ENCODE assay signal across 8 cellular contexts in genomic region chr1:246725191-246725590, GRCh38. TPM values are rescaled to one million over a fixed set of nuclear protein-coding genes. Genes with fewer than 3 reads are reported as not detected.
DNase-seq lines count a peak whose midpoint lies in the region; FAIRE-seq and TF ChIP-seq lines count a peak whose summit lies in the region.

No MANE protein-coding gene starts in this region.

- H3K9ac ChIP-seq in keratinocyte (ENCODE audit: control insufficient read depth, extremely low read depth, insufficient read depth, low read length) (no peak overlapping the region), subcutaneous abdominal adipose tissue (ENCODE audit: low read length in 5 of 5) (peak overlapping the region; percentile 3 to 86 (median 79))

- no peaks in the 10 kb centered on the region for H3K9me1 ChIP-seq in keratinocyte (ENCODE audit: control insufficient read depth, extremely low read depth, insufficient read depth, low read length)

- dilution Hi-C loops in keratinocyte (cut with MboI; ENCODE audit: extremely low pct_ligation_motif_present, low sequenced_read_pairs): no loop called here

- H3K36me3 ChIP-seq in keratinocyte (ENCODE audit: control insufficient read depth in 2 of 2, extremely low read depth in 1 of 2, insufficient read depth in 2 of 2, low read length in 2 of 2): no peaks in the 10 kb centered on the region
- H3K36me3 ChIP-seq in subcutaneous abdominal adipose tissue (ENCODE audit: control insufficient read depth in 5 of 5, insufficient read depth in 5 of 5, low read length in 5 of 5): peaks cover 8 to 20% (median 15%) of the 10 kb centered on the region in 5 donors

- H3K4me3 Mint-ChIP-seq in T-helper 1 cell treated with Interleukin-12 subunit alpha and Interleukin-12 subunit beta and Interleukin-4 antibody, amounts not matched to agents 30 μg/mL and 1 μg/mL, for 36 hours: peak overlapping the region; percentile 87
- peak overlapping the region; percentile 82 for H3K4me3 Mint-ChIP-seq in activated CD4-positive, alpha-beta memory T cell treated with anti-CD3 and anti-CD28 coated beads for 36 hours

- POLR2A ChIA-PET in activated CD4-positive, alpha-beta memory T cell treated with anti-CD3 and anti-CD28 coated beads for 36 hours (lab: Charles Lee): interaction anchor here (1.0 to 1.4 kb wide), 2 partner anchors 160 to 218 kb away, joined by 3 to 4 read pairs; partner anchors contain the start of gene SMYD3

- H3K4me3 ChIP-seq in keratinocyte (ENCODE audit: control insufficient read depth in 2 of 3, extremely low read depth in 1 of 3, insufficient read depth in 2 of 3, low read depth in 1 of 3, low read length in 3 of 3) (no peak overlapping the region), subcutaneous abdominal adipose tissue (ENCODE audit: low read depth in 1 of 5, low read length in 5 of 5) (peak overlapping the region; percentile 72 to 90 (median 87))

- peak overlapping the region; percentile 45 for H3K4me2 ChIP-seq in keratinocyte (ENCODE audit: control insufficient read depth, extremely low read depth, insufficient read depth, low read depth, low read length)

- peaks cover 39% of the 10 kb centered on the region for H3K9me3 Mint-ChIP-seq in T-helper 1 cell treated with Interleukin-12 subunit alpha and Interleukin-12 subunit beta and Interleukin-4 antibody, amounts not matched to agents 30 μg/mL and 1 μg/mL, for 36 hours
- peaks cover 30% of the 10 kb centered on the region for H3K9me3 Mint-ChIP-seq in activated CD4-positive, alpha-beta memory T cell treated with anti-CD3 and anti-CD28 coated beads for 36 hours

- no peak for DNase-seq in T-helper 1 cell
- DNase-seq in activated CD4-positive, alpha-beta memory T cell treated with anti-CD3 and anti-CD28 coated beads for 36 hours: no peak
- no peak for DNase-seq in keratinocyte (ENCODE audit: low read depth, low spot score)
- no peak for DNase-seq in AML-193 (lab: John Stamatoyannopoulos, UW)
- DNase-seq in RCC 7860 (ENCODE audit: low spot score): no peak
- no peak for DNase-seq in NK-92 (lab: John Stamatoyannopoulos, UW; ENCODE audit: unreplicated experiment)

- H3K27ac ChIP-seq in keratinocyte (ENCODE audit: control insufficient read depth, insufficient read depth, low read length) (no peak overlapping the region), subcutaneous abdominal adipose tissue (ENCODE audit: low read depth, low read length) (peak overlapping the region; percentile 67)

- H3K9me3 ChIP-seq in keratinocyte (ENCODE audit: control insufficient read depth, low read depth, low read length): no peaks in the 10 kb centered on the region
- H3K9me3 ChIP-seq in subcutaneous abdominal adipose tissue (ENCODE audit: control insufficient read depth in 5 of 5, low read length in 5 of 5): peaks cover 0 to 2% (median 0%) of the 10 kb centered on the region in 5 donors

- FAIRE-seq in keratinocyte (lab: Jason Lieb, UNC) (no peak), RCC 7860 (lab: Jason Lieb, UNC) (no peak)

- H3K4me1 Mint-ChIP-seq in T-helper 1 cell treated with Interleukin-12 subunit alpha and Interleukin-12 subunit beta and Interleukin-4 antibody, amounts not matched to agents 30 μg/mL and 1 μg/mL, for 36 hours (ENCODE audit: low read depth): peaks cover 7% of the 10 kb centered on the region
- peaks cover 7% of the 10 kb centered on the region for H3K4me1 Mint-ChIP-seq in activated CD4-positive, alpha-beta memory T cell treated with anti-CD3 and anti-CD28 coated beads for 36 hours (ENCODE audit: low read depth)

- H3K27me3 ChIP-seq in keratinocyte (ENCODE audit: control insufficient read depth, extremely low read depth, insufficient read depth, low read length) (no peaks in the 10 kb centered on the region), subcutaneous abdominal adipose tissue (ENCODE audit: control insufficient read depth in 5 of 5, insufficient read depth in 4 of 5, low read length in 5 of 5) (no peaks in the 10 kb centered on the region)

- H2AFZ ChIP-seq in keratinocyte (ENCODE audit: control insufficient read depth, low read length): no peak overlapping the region

- no peak for TF ChIP-seq CTCF in keratinocyte (optimal IDR thresholded peaks at IDR 0.05 in 1 of 3, IDR thresholded peaks at IDR 0.05 in 1 of 3, conservative IDR thresholded peaks at IDR 0.05 in 1 of 3; ENCODE audit: extremely low read depth in 1 of 3, insufficient read depth in 2 of 3, low read length in 3 of 3)

- peaks cover 3% of the 10 kb centered on the region for H3K27me3 Mint-ChIP-seq in T-helper 1 cell treated with Interleukin-12 subunit alpha and Interleukin-12 subunit beta and Interleukin-4 antibody, amounts not matched to agents 30 μg/mL and 1 μg/mL, for 36 hours (ENCODE audit: low read depth)
- H3K27me3 Mint-ChIP-seq in activated CD4-positive, alpha-beta memory T cell treated with anti-CD3 and anti-CD28 coated beads for 36 hours: peaks cover 5% of the 10 kb centered on the region

- CTCF ChIA-PET in activated CD4-positive, alpha-beta memory T cell treated with anti-CD3 and anti-CD28 coated beads for 36 hours (lab: Charles Lee): interaction anchor here (1.0 to 1.1 kb wide), 2 partner anchors 220 to 1572 kb away, joined by 3 to 5 read pairs; no protein-coding TSS in a partner anchor

- H3K36me3 Mint-ChIP-seq in T-helper 1 cell treated with Interleukin-12 subunit alpha and Interleukin-12 subunit beta and Interleukin-4 antibody, amounts not matched to agents 30 μg/mL and 1 μg/mL, for 36 hours (ENCODE audit: low read depth): peaks cover 31% of the 10 kb centered on the region
- H3K36me3 Mint-ChIP-seq in activated CD4-positive, alpha-beta memory T cell treated with anti-CD3 and anti-CD28 coated beads for 36 hours: peaks cover 35% of the 10 kb centered on the region

- peaks cover 2% of the 10 kb centered on the region for H3K4me1 ChIP-seq in keratinocyte (ENCODE audit: control insufficient read depth, extremely low read depth, insufficient read depth, low read length)
- peaks cover 0 to 43% (median 32%) of the 10 kb centered on the region in 5 donors for H3K4me1 ChIP-seq in subcutaneous abdominal adipose tissue (ENCODE audit: control insufficient read depth in 5 of 5, insufficient read depth in 5 of 5, low read length in 5 of 5)

- H3K79me2 ChIP-seq in keratinocyte (ENCODE audit: control insufficient read depth, insufficient read depth, low read length): no peaks in the 10 kb centered on the region

- intact Hi-C loops in activated CD4-positive, alpha-beta memory T cell treated with anti-CD3 and anti-CD28 coated beads for 36 hours (cut with micrococcal nuclease): loop anchor here (2.0 kb wide), 1 partner anchor 26 kb away; no protein-coding TSS in a partner anchor

- no peaks in the 10 kb centered on the region for H4K20me1 ChIP-seq in keratinocyte (ENCODE audit: control insufficient read depth, extremely low read depth, insufficient read depth, low read length)

- no peak overlapping the region for H3K27ac Mint-ChIP-seq in T-helper 1 cell treated with Interleukin-12 subunit alpha and Interleukin-12 subunit beta and Interleukin-4 antibody, amounts not matched to agents 30 μg/mL and 1 μg/mL, for 36 hours
- H3K27ac Mint-ChIP-seq in activated CD4-positive, alpha-beta memory T cell treated with anti-CD3 and anti-CD28 coated beads for 36 hours: no peak overlapping the region

RNA-seq across cellular contexts. Expression of gene SCCPDH, which starts 1.0 kb away (rescaled TPM):
- 10 to 100 TPM; 21.5 to 22.5 TPM for total RNA-seq in activated CD4-positive, alpha-beta memory T cell treated with anti-CD3 and anti-CD28 coated beads for 36 hours
- 2.8 to 4.3 TPM (median 3.2 TPM) in 3 replicates for polyA plus RNA-seq in keratinocyte
- 0.72 TPM for polyA plus RNA-seq in keratinocyte (2011; ENCODE audit: low read depth)
- 3.2 and 4.1 TPM in 2 replicates for polyA plus RNA-seq in keratinocyte (2011; cell fraction: cytosol; rRNA removed)
- polyA plus RNA-seq in keratinocyte (2011; cell fraction: nucleus; rRNA removed): 2.1 and 3.3 TPM in 2 replicates
- 0.99 and 3.4 TPM in 2 replicates for polyA plus RNA-seq in keratinocyte (2012; ENCODE audit: low replicate concordance)
- 0.39 to 2.7 TPM (median 1.0 TPM) in 3 replicates for polyA minus RNA-seq in keratinocyte
- 2.3 TPM for polyA minus RNA-seq in keratinocyte (2011; cell fraction: cytosol; rRNA and poly(A)+ RNA removed)
- 1.1 and 1.8 TPM in 2 replicates for polyA minus RNA-seq in keratinocyte (2011; cell fraction: nucleus; rRNA and poly(A)+ RNA removed)

Comparison
In these comparisons a context has a peak if more than half of its experiments do, and no peak if none do; other contexts are left out.
1. H3K4me3 ChIP-seq: peak in subcutaneous abdominal adipose tissue (5 of 5); none in keratinocyte (0 of 3).